ENCODE assay signal across 1 cellular context in genomic region chr16:67872631-67873434, GRCh38.
A peak's percentile ranks its signal among the peaks of the same experiment; 100 is the strongest.
TF ChIP-seq lines count a peak whose summit lies in the region.

Gene EDC4 (plus strand): TSS chr16:67873052. CDS start chr16:67873262, 210 bp downstream.

TF ChIP-seq in HepG2, 621 proteins besides CTCF, POLR2A, EP300 and RAD21 (continued from another document and continues in another):
- TF ChIP-seq GLMP (CRISPR knock-in tag; IDR thresholded peaks at IDR 0.05; ENCODE audit: borderline replicate concordance) (no peak), RXRA (CRISPR knock-in tag; IDR thresholded peaks at IDR 0.05) (peak; percentile 71; the same call in 1 of the 2 replicates), SRSF9 (IDR thresholded peaks at IDR 0.05; ENCODE audit: borderline replicate concordance, insufficient read depth, low read depth, low read length, poor library complexity, severe bottlenecking) (no peak), DR1 (CRISPR knock-in tag; IDR thresholded peaks at IDR 0.05) (no peak; the same call in none of the 2 replicates), ZNF282 (IDR thresholded peaks at IDR 0.05; ENCODE audit: partially characterized antibody) (no peak), ZNF121 (CRISPR knock-in tag; IDR thresholded peaks at IDR 0.05) (peak; percentile 66), ARHGAP35 (CRISPR knock-in tag; IDR thresholded peaks at IDR 0.05; ENCODE audit: borderline replicate concordance) (peak; percentile 92), TAF15 (IDR thresholded peaks at IDR 0.05; ENCODE audit: low read depth, low read length, poor library complexity, severe bottlenecking) (peak; percentile 98), TRIM24 (CRISPR knock-in tag; IDR thresholded peaks at IDR 0.05) (no peak), ZNF720 (CRISPR knock-in tag; IDR thresholded peaks at IDR 0.05) (0 out of 2 replicates have a peak, but pooled peaks have one; percentile 82), NR2C2 (CRISPR knock-in tag; IDR thresholded peaks at IDR 0.05; ENCODE audit: borderline replicate concordance) (peak; percentile 90), SOX5 (CRISPR knock-in tag; IDR thresholded peaks at IDR 0.05; ENCODE audit: borderline replicate concordance) (peak; percentile 61; the same call in 1 of the 2 replicates), RBM39 (IDR thresholded peaks at IDR 0.05; ENCODE audit: low read depth, low read length, poor library complexity, severe bottlenecking) (peak; percentile 95), ZSCAN20 (CRISPR knock-in tag; IDR thresholded peaks at IDR 0.05; ENCODE audit: borderline replicate concordance) (peak; percentile 68; the same call in 1 of the 2 replicates), ZNF576 (CRISPR knock-in tag; IDR thresholded peaks at IDR 0.05) (no peak), BRD4 (CRISPR knock-in tag; IDR thresholded peaks at IDR 0.05) (peak; percentile 84; the same call in 1 of the 2 replicates), FOSL1 (CRISPR knock-in tag; IDR thresholded peaks at IDR 0.05; ENCODE audit: borderline replicate concordance) (no peak), MAX (IDR thresholded peaks at IDR 0.05) (peak; percentile 83), NR1H2 (CRISPR knock-in tag; IDR thresholded peaks at IDR 0.05; ENCODE audit: borderline replicate concordance, low read depth) (peak; percentile 93; the same call in 1 of the 2 replicates), HOXA9 (CRISPR knock-in tag; IDR thresholded peaks at IDR 0.05; ENCODE audit: borderline replicate concordance) (no peak), FOXO1 (CRISPR knock-in tag; IDR thresholded peaks at IDR 0.05) (peak; percentile 75), CBX5 (CRISPR knock-in tag; IDR thresholded peaks at IDR 0.05; ENCODE audit: borderline replicate concordance) (peak; percentile 85; the same call in 1 of the 2 replicates), RXRB (CRISPR knock-in tag; IDR thresholded peaks at IDR 0.05; ENCODE audit: borderline replicate concordance) (peak; percentile 87), SRF (IDR thresholded peaks at IDR 0.05; ENCODE audit: low read depth, low read length) (0 out of 2 replicates have a peak, but pooled peaks have one; percentile 55), YEATS2 (CRISPR knock-in tag; IDR thresholded peaks at IDR 0.05; ENCODE audit: borderline replicate concordance) (peak; percentile 95), PRDM10 (CRISPR knock-in tag; IDR thresholded peaks at IDR 0.05; ENCODE audit: low read depth) (peak; percentile 79), ZNF335 (CRISPR knock-in tag; IDR thresholded peaks at IDR 0.05) (peak; percentile 79), ZNF350 (CRISPR knock-in tag; IDR thresholded peaks at IDR 0.05; ENCODE audit: borderline replicate concordance, low read depth) (peak; percentile 90), ZKSCAN8 (CRISPR knock-in tag; IDR thresholded peaks at IDR 0.05; ENCODE audit: borderline replicate concordance) (peak; percentile 74; the same call in 1 of the 2 replicates), ZNF530 (CRISPR knock-in tag; IDR thresholded peaks at IDR 0.05; ENCODE audit: low read depth) (0 out of 2 replicates have a peak, but pooled peaks have one; percentile 25), ATF4 (CRISPR knock-in tag; IDR thresholded peaks at IDR 0.05) (peak in 1 of 2 experiments; percentile 79; a peak in 2 of 4 replicates), TFDP1 (CRISPR knock-in tag; IDR thresholded peaks at IDR 0.05; ENCODE audit: borderline replicate concordance) (peak; percentile 77), MATR3 (CRISPR knock-in tag; IDR thresholded peaks at IDR 0.05) (peak; percentile 19; the same call in 1 of the 2 replicates), DBP (CRISPR knock-in tag; IDR thresholded peaks at IDR 0.05; ENCODE audit: not compliant biosample characterization) (no peak), RARG (CRISPR knock-in tag; IDR thresholded peaks at IDR 0.05; ENCODE audit: low read depth) (peak; percentile 84; the same call in 1 of the 2 replicates), XRCC5 (optimal IDR thresholded peaks at IDR 0.05; ENCODE audit: low read length) (peak; percentile 97), ZNF552 (CRISPR knock-in tag; IDR thresholded peaks at IDR 0.05; ENCODE audit: borderline replicate concordance) (peak; percentile 68; the same call in 1 of the 2 replicates), ZFP91 (CRISPR knock-in tag; IDR thresholded peaks at IDR 0.05; ENCODE audit: borderline replicate concordance) (peak; percentile 97), ZNF598 (CRISPR knock-in tag; IDR thresholded peaks at IDR 0.05; ENCODE audit: borderline replicate concordance) (peak; percentile 68; the same call in 1 of the 2 replicates), ZBTB7B (CRISPR knock-in tag; IDR thresholded peaks at IDR 0.05) (peak; percentile 86), ZNF460 (CRISPR knock-in tag; IDR thresholded peaks at IDR 0.05; ENCODE audit: borderline replicate concordance) (no peak), ATF2 (CRISPR knock-in tag; IDR thresholded peaks at IDR 0.05) (0 out of 2 replicates have a peak, but pooled peaks have one; percentile 58), SRSF1 (optimal IDR thresholded peaks at IDR 0.05; ENCODE audit: low read depth, low read length) (peak; percentile 96), ZNF75D (CRISPR knock-in tag; IDR thresholded peaks at IDR 0.05; ENCODE audit: borderline replicate concordance) (no peak), TRIM22 (IDR thresholded peaks at IDR 0.05) (no peak), ZNF432 (CRISPR knock-in tag; IDR thresholded peaks at IDR 0.05; ENCODE audit: borderline replicate concordance) (no peak), TFDP2 (CRISPR knock-in tag; IDR thresholded peaks at IDR 0.05) (peak; percentile 86), NFIC (IDR thresholded peaks at IDR 0.05; ENCODE audit: low read length) (peak; percentile 36; the same call in 1 of the 2 replicates), ZNF580 (CRISPR knock-in tag; IDR thresholded peaks at IDR 0.05; ENCODE audit: borderline replicate concordance, low read depth) (peak; percentile 91)
